1 cellular context compared by ENCODE assay signal in genomic region chr5:144024085-144024484, GRCh38.
TF ChIP-seq lines count a peak whose summit lies in the region.

No MANE protein-coding gene starts in this region.

TF ChIP-seq in SK-N-SH treated with all-trans-retinoic acid at 6 μM for 48 hours, 23 proteins besides CTCF, POLR2A, EP300 and RAD21 (continued from another document):
- TF ChIP-seq PPARA (CRISPR knock-in tag; IDR thresholded peaks at IDR 0.05; ENCODE audit: borderline replicate concordance): no peak
- TF ChIP-seq ZNF565 (CRISPR knock-in tag; conservative IDR thresholded peaks at IDR 0.05; ENCODE audit: low read depth): no peak
